21 cellular contexts compared by ENCODE assay signal in genomic region chr22:44660051-44660830, GRCh38. TPM values are rescaled to one million over a fixed set of nuclear protein-coding genes. Genes with fewer than 3 reads are reported as not detected.
DNase-seq lines count a peak whose midpoint lies in the region; ATAC-seq, FAIRE-seq and TF ChIP-seq lines count a peak whose summit lies in the region.
"Had no signal": no experiment of that assay in that cellular context is flagged by ENCODE, and none has a peak within 500 bp of the region (broad histone marks: within the 10 kb centered on the region; RNA-seq: fewer than 3 reads in every experiment).

No MANE protein-coding gene starts in this region.

- TF ChIP-seq RAD21 in H1 (IDR thresholded peaks at IDR 0.05 in 1 of 2, conservative IDR thresholded peaks at IDR 0.05 in 1 of 2; ENCODE audit: low read depth in 2 of 2, low read length in 2 of 2) = no peak

- no peak overlapping the region for H2BK120ac ChIP-seq in H1 (replicated peaks; ENCODE audit: low read depth, low read length)
- peak overlapping the region; percentile 17 for H2BK120ac ChIP-seq in neuronal stem cell (ENCODE audit: low read depth, low read length)

- H3F3A ChIP-seq in GM23338 (replicated peaks; ENCODE audit: low read depth) = 0 out of 2 replicates have a peak, but pooled peaks cover 4% of the 10 kb centered on the region

- no peaks in the 10 kb centered on the region for H3K9me2 ChIP-seq in GM23338 (ENCODE audit: insufficient read depth)

- H4K20me1 ChIP-seq in BLaER1 = no peaks in the 10 kb centered on the region
- no peaks in the 10 kb centered on the region for H4K20me1 ChIP-seq in GM23338 (replicated peaks; ENCODE audit: insufficient read depth)
- H4K20me1 ChIP-seq in H1 (replicated peaks in 1 of 2; ENCODE audit: control insufficient read depth in 1 of 2, insufficient read depth in 2 of 2, low read length in 2 of 2) = no peaks in the 10 kb centered on the region

- H3K9me3 Mint-ChIP-seq in GM23338 = peaks cover 4% of the 10 kb centered on the region; the same call in 2 of the 3 replicates
- H3K9me3 Mint-ChIP-seq in activated CD8-positive, alpha-beta T cell treated with anti-CD3 and anti-CD28 coated beads, Interleukin-2, amount 10 ng/mL, durations not matched to agents 7 days and 5 days (ENCODE audit: insufficient read depth) = no peaks in the 10 kb centered on the region
- H3K9me3 Mint-ChIP-seq: CD8-positive, alpha-beta memory T cell had no signal

- TF ChIP-seq EP300 in H1 (IDR thresholded peaks at IDR 0.05; ENCODE audit: borderline replicate concordance in 1 of 2, low read depth in 2 of 2, low read length in 2 of 2) = no peak

- no peak for TF ChIP-seq POLR2A in H1 (IDR thresholded peaks at IDR 0.05; ENCODE audit: control extremely low read depth in 1 of 2, low read depth in 2 of 2, low read length in 2 of 2)
- TF ChIP-seq POLR2A in thyroid gland (IDR thresholded peaks at IDR 0.05) = no peak

- intact Hi-C loops in thyroid gland (cut with DNase I) = no loop called here

- no peak for ATAC-seq in GM23338
- ATAC-seq in omental fat pad (ENCODE audit: low FRiP score) = no peak
- no peak for ATAC-seq in activated CD8-positive, alpha-beta T cell treated with anti-CD3 and anti-CD28 coated beads, Interleukin-2, amount 10 ng/mL, durations not matched to agents 7 days and 5 days

- H2BK15ac ChIP-seq in H1 (ENCODE audit: low read length) = peak overlapping the region; percentile 36; the same call in 1 of the 2 replicates
- H2BK15ac ChIP-seq in neuronal stem cell (ENCODE audit: low read length) = peak overlapping the region; percentile 98

- no peaks in the 10 kb centered on the region for H3K36me3 Mint-ChIP-seq in GM23338 (ENCODE audit: low read depth)
- no peaks in the 10 kb centered on the region for H3K36me3 Mint-ChIP-seq in activated CD8-positive, alpha-beta T cell treated with anti-CD3 and anti-CD28 coated beads, Interleukin-2, amount 10 ng/mL, durations not matched to agents 7 days and 5 days (ENCODE audit: low read depth)
- H3K36me3 Mint-ChIP-seq: CD8-positive, alpha-beta memory T cell had no signal

- H2BK5ac ChIP-seq in H1 (ENCODE audit: low read depth, low read length) (no peak overlapping the region), neuronal stem cell (ENCODE audit: low read length) (peak overlapping the region; percentile 66)

- 0 out of 2 replicates have a peak overlapping the region, but pooled peaks have one; percentile 4 for H4K8ac ChIP-seq in H1 (ENCODE audit: extremely low read depth, insufficient read depth, low read length)
- no peak overlapping the region for H4K8ac ChIP-seq in neuronal stem cell (ENCODE audit: low read depth, low read length)

- H2BK12ac ChIP-seq in H1 (ENCODE audit: low read depth, low read length) (no peak overlapping the region; the same call in 1 of the 2 replicates), neuronal stem cell (ENCODE audit: low read length) (peak overlapping the region; percentile 12)

- H3K23ac ChIP-seq in H1 (ENCODE audit: insufficient read length) (no peak overlapping the region), neuronal stem cell (ENCODE audit: low read depth, low read length, poor library complexity) (no peak overlapping the region)

- H3K14ac ChIP-seq in H1 (ENCODE audit: insufficient read length) = no peak overlapping the region
- H3K14ac ChIP-seq in neuronal stem cell (ENCODE audit: low read length) = peak overlapping the region; percentile 56

- H3K4me3 ChIP-seq in BLaER1 (no peak overlapping the region), GM23338 (peak overlapping the region; percentile 33; the same call in 1 of the 2 replicates), H1 (ENCODE audit: extremely low read depth in 1 of 4, insufficient read depth in 2 of 4, low read depth in 3 of 4, low read length in 4 of 4) (peak overlapping the region in 1 of 4 experiments; percentile 44; a peak in 1 of 8 replicates), neuronal stem cell (ENCODE audit: low read length in 2 of 2) (no peak overlapping the region), thyroid gland (replicated peaks in 1 of 3) (no peak overlapping the region)

- DNase-seq in GM23338 (ENCODE audit: low spot score) (no peak), H1 (ENCODE audit: low read depth in 1 of 2, low spot score in 2 of 2) (no peak), neuronal stem cell (ENCODE audit: low spot score) (no peak), omental fat pad (ENCODE audit: low spot score) (no peak), T1000 (lab: John Stamatoyannopoulos, UW) (no peak), thyroid gland (no peak)
- DNase-seq in activated CD8-positive, alpha-beta T cell treated with anti-CD3 and anti-CD28 coated beads, Interleukin-2, amount 10 ng/mL, durations not matched to agents 7 days and 5 days = no peak
- DNase-seq: CD8-positive, alpha-beta memory T cell; DMS79; KG1; NCI-H1048; NCI-H146; NCI-H2029 treated with DMSO at 0.1 percent for 48 hours; NCI-H2171 treated with DMSO at 0.1 percent for 48 hours; NCI-H446; NCI-H526 treated with DMSO at 0.1 percent for 48 hours; SHP77 had no signal

- H3K9ac ChIP-seq in BLaER1 = no peak overlapping the region
- no peak overlapping the region for H3K9ac ChIP-seq in H1 (replicated peaks in 1 of 4; ENCODE audit: extremely low read depth in 1 of 4, low read depth in 3 of 4, low read length in 3 of 4)
- no peak overlapping the region for H3K9ac ChIP-seq in neuronal stem cell (ENCODE audit: low read depth, low read length, poor library complexity)

- no peak overlapping the region for H3K27ac Mint-ChIP-seq in GM23338
- H3K27ac Mint-ChIP-seq in activated CD8-positive, alpha-beta T cell treated with anti-CD3 and anti-CD28 coated beads, Interleukin-2, amount 10 ng/mL, durations not matched to agents 7 days and 5 days = no peak overlapping the region

- peak overlapping the region; percentile 43; the same call in 1 of the 3 replicates for H3K4me3 Mint-ChIP-seq in GM23338
- no peak overlapping the region for H3K4me3 Mint-ChIP-seq in activated CD8-positive, alpha-beta T cell treated with anti-CD3 and anti-CD28 coated beads, Interleukin-2, amount 10 ng/mL, durations not matched to agents 7 days and 5 days
- H3K4me3 Mint-ChIP-seq: CD8-positive, alpha-beta memory T cell had no signal

- FAIRE-seq in H1 (lab: Jason Lieb, UNC) = no peak
- FAIRE-seq: D721Med, RCC 7860 had no signal

- H3K18ac ChIP-seq in H1 (ENCODE audit: extremely low read depth, low read length) (no peak overlapping the region), neuronal stem cell (ENCODE audit: low read length) (peak overlapping the region; percentile 12)

- H2BK20ac ChIP-seq in H1 (ENCODE audit: low read length) = no peak overlapping the region

- 92% methylated on average over 20 of the region's 23 CpGs; no CpG with 5 or more reads in 1 of the 2 experiments for WGBS in H1 (ENCODE audit: extremely low coverage in 1 of 2, insufficient coverage in 1 of 2, insufficient read length in 1 of 2, insufficient replicate concordance in 2 of 2, low coverage in 1 of 2, low lambda C conversion rate in 2 of 2, missing lambda C conversion rate in 1 of 2), 2 experiments
- no CpG with 5 or more reads among the region's 23 CpGs for WGBS in neuronal stem cell (ENCODE audit: extremely low coverage in 2 of 2, insufficient read length in 2 of 2, insufficient replicate concordance in 1 of 2), 2 donors
- WGBS in thyroid gland, 2 donors = 90 to 91% methylated on average over 18 to 23 of the region's 23 CpGs

- H3K4me2 ChIP-seq in BLaER1 (0 out of 2 replicates have a peak overlapping the region, but pooled peaks have one; percentile 85), GM23338 (peak overlapping the region; percentile 58; the same call in 1 of the 2 replicates), H1 (ENCODE audit: insufficient read depth in 1 of 2, low read depth in 2 of 2, low read length in 2 of 2) (peak overlapping the region; percentile 61 to 62; a peak in 3 of 4 replicates), neuronal stem cell (ENCODE audit: insufficient read depth, low read length, poor library complexity, severe bottlenecking) (peak overlapping the region; percentile 21)

- no peak overlapping the region for H4K5ac ChIP-seq in H1 (ENCODE audit: insufficient read length, low read depth, low read length)

- no peaks in the 10 kb centered on the region for H3K36me3 ChIP-seq in BLaER1
- H3K36me3 ChIP-seq in GM23338 (ENCODE audit: insufficient read depth) = no peaks in the 10 kb centered on the region
- H3K36me3 ChIP-seq in H1 (ENCODE audit: control insufficient read depth in 2 of 4, insufficient read depth in 4 of 4, low read length in 3 of 4) = no peaks in the 10 kb centered on the region
- H3K36me3 ChIP-seq in neuronal stem cell (replicated peaks in 1 of 2; ENCODE audit: control insufficient read depth in 2 of 2, insufficient read depth in 2 of 2, low read length in 2 of 2) = no peaks in the 10 kb centered on the region
- H3K36me3 ChIP-seq in thyroid gland = no peaks in the 10 kb centered on the region

- H3K27ac ChIP-seq in BLaER1 = no peak overlapping the region
- no peak overlapping the region for H3K27ac ChIP-seq in GM23338 (ENCODE audit: low read depth)
- H3K27ac ChIP-seq in H1 (ENCODE audit: low read depth, low read length) = no peak overlapping the region
- no peak overlapping the region for H3K27ac ChIP-seq in neuronal stem cell (replicated peaks; ENCODE audit: low read length)
- H3K27ac ChIP-seq in thyroid gland = no peak overlapping the region

- H3K4ac ChIP-seq in H1 (replicated peaks; ENCODE audit: insufficient read length, low read depth, low read length) (no peak overlapping the region), neuronal stem cell (ENCODE audit: low read length) (no peak overlapping the region)

- peak overlapping the region; percentile 98 for H2AFZ ChIP-seq in GM23338
- peak overlapping the region; percentile 48; the same call in 1 of the 2 replicates for H2AFZ ChIP-seq in H1 (ENCODE audit: low read length)
- no peak overlapping the region for H2AFZ ChIP-seq in neuronal stem cell (ENCODE audit: low read length)

- peaks cover 16% of the 10 kb centered on the region for H3K4me1 Mint-ChIP-seq in GM23338
- H3K4me1 Mint-ChIP-seq in activated CD8-positive, alpha-beta T cell treated with anti-CD3 and anti-CD28 coated beads, Interleukin-2, amount 10 ng/mL, durations not matched to agents 7 days and 5 days (ENCODE audit: low read depth) = peaks cover 60% of the 10 kb centered on the region

- H4K91ac ChIP-seq in H1 (replicated peaks; ENCODE audit: insufficient read length, low read length) (no peak overlapping the region), neuronal stem cell (ENCODE audit: low read depth, low read length, poor library complexity) (peak overlapping the region; percentile 31)

- POLR2A ChIA-PET in H1 (lab: Charles Lee; ENCODE audit: partially characterized antibody) = interaction anchor here (1.0 kb wide), 1 partner anchor 33 kb away, joined by 3 read pairs; no protein-coding TSS in a partner anchor
- POLR2A ChIA-PET in activated CD8-positive, alpha-beta T cell treated with anti-CD3 and anti-CD28 coated beads, Interleukin-2, amount 10 ng/mL, durations not matched to agents 7 days and 5 days (lab: Charles Lee) = no interaction called here

- H3K79me2 ChIP-seq in GM23338 (replicated peaks; ENCODE audit: insufficient read depth) = no peaks in the 10 kb centered on the region
- H3K79me2 ChIP-seq in H1 (ENCODE audit: control insufficient read depth in 1 of 2, insufficient read depth in 2 of 2, low read length in 2 of 2) = no peaks in the 10 kb centered on the region

- H3K27me3 Mint-ChIP-seq in GM23338 (ENCODE audit: insufficient read depth, low read depth, poor library complexity) = peaks cover 10% of the 10 kb centered on the region
- H3K27me3 Mint-ChIP-seq in activated CD8-positive, alpha-beta T cell treated with anti-CD3 and anti-CD28 coated beads, Interleukin-2, amount 10 ng/mL, durations not matched to agents 7 days and 5 days (ENCODE audit: low read depth) = no peaks in the 10 kb centered on the region
- H3K27me3 Mint-ChIP-seq: CD8-positive, alpha-beta memory T cell had no signal

- H2AK5ac ChIP-seq in H1 (ENCODE audit: low read depth, low read length) = no peak overlapping the region
- peak overlapping the region; percentile 48 for H2AK5ac ChIP-seq in neuronal stem cell (ENCODE audit: low read depth, low read length)

- TF ChIP-seq CTCF in GM23338 (conservative IDR thresholded peaks at IDR 0.05; ENCODE audit: low read depth in 2 of 2) (no peak), H1 (IDR thresholded peaks at IDR 0.05; ENCODE audit: control extremely low read depth in 1 of 3, insufficient read depth in 1 of 3, low read depth in 1 of 3, low read length in 3 of 3) (no peak), omental fat pad (IDR thresholded peaks at IDR 0.05) (no peak), thyroid gland (IDR thresholded peaks at IDR 0.05) (no peak)

- peaks cover 1% of the 10 kb centered on the region; the same call in 1 of the 2 replicates for H3K23me2 ChIP-seq in H1 (ENCODE audit: low read depth, low read length)

- no peak overlapping the region for H3K56ac ChIP-seq in H1 (replicated peaks; ENCODE audit: insufficient read length, low read depth, low read length)

- H3K9me3 ChIP-seq in BLaER1 (no peaks in the 10 kb centered on the region), H1 (ENCODE audit: insufficient read depth in 2 of 2, low read depth in 1 of 2, low read length in 1 of 2) (peaks cover 0 to 2% of the 10 kb centered on the region in 2 experiments; a peak in 1 of 4 replicates), neuronal stem cell (replicated peaks in 1 of 2; ENCODE audit: control insufficient read depth in 2 of 2, insufficient read depth in 1 of 2, low read depth in 1 of 2, low read length in 2 of 2) (peaks cover 0 to 3% of the 10 kb centered on the region in 2 donors), thyroid gland (no peaks in the 10 kb centered on the region)

- CTCF ChIA-PET in H1 (lab: Charles Lee; ENCODE audit: partially characterized antibody) = interaction anchor here (0.6 to 2.0 kb wide), 5 partner anchors 10 to 208 kb away, joined by 3 to 7 read pairs (median 3); no protein-coding TSS in a partner anchor
- CTCF ChIA-PET in activated CD8-positive, alpha-beta T cell treated with anti-CD3 and anti-CD28 coated beads, Interleukin-2, amount 10 ng/mL, durations not matched to agents 7 days and 5 days (lab: Charles Lee) = interaction anchor here (1.4 kb wide), 1 partner anchor 24 kb away, joined by 4 read pairs; no protein-coding TSS in a partner anchor

- H3K4me1 ChIP-seq in BLaER1 = peaks cover 77% of the 10 kb centered on the region
- H3K4me1 ChIP-seq in GM23338 (ENCODE audit: insufficient read depth) = no peaks in the 10 kb centered on the region; the same call in 1 of the 2 replicates
- H3K4me1 ChIP-seq in H1 (replicated peaks in 1 of 4; ENCODE audit: control insufficient read depth in 3 of 4, insufficient read depth in 4 of 4, low read length in 3 of 4) = peaks cover 4 to 16% (median 11%) of the 10 kb centered on the region in 4 experiments
- peaks cover 10 to 27% of the 10 kb centered on the region in 2 donors for H3K4me1 ChIP-seq in neuronal stem cell (ENCODE audit: control insufficient read depth in 2 of 2, insufficient read depth in 1 of 2, low read depth in 1 of 2, low read length in 2 of 2)
- H3K4me1 ChIP-seq in thyroid gland = peaks cover 13 to 31% of the 10 kb centered on the region in 2 donors

- H3K79me1 ChIP-seq in H1 (ENCODE audit: low read depth, low read length) (no peaks in the 10 kb centered on the region), neuronal stem cell (ENCODE audit: low read depth, low read length) (peaks cover 2% of the 10 kb centered on the region)

- H3K27me3 ChIP-seq in BLaER1 (no peaks in the 10 kb centered on the region), GM23338 (ENCODE audit: insufficient read depth) (no peaks in the 10 kb centered on the region), H1 (replicated peaks in 1 of 4; ENCODE audit: control insufficient read depth in 3 of 4, extremely low read depth in 1 of 4, insufficient read depth in 3 of 4, low read length in 3 of 4) (no peaks in the 10 kb centered on the region; a peak in 2 of 7 replicates), neuronal stem cell (ENCODE audit: control insufficient read depth in 3 of 3, insufficient read depth in 3 of 3, low read depth in 1 of 3, low read length in 3 of 3) (no peaks in the 10 kb centered on the region), thyroid gland (no peaks in the 10 kb centered on the region)

RNA-seq across cellular contexts. Expression of gene PRR5, which starts 41.8 kb away (rescaled TPM):
- total RNA-seq in GM23338 (2014; rRNA removed; shearing (Covaris generic)) = 31.4 and 37.7 TPM in 2 replicates
- polyA plus RNA-seq in GM23338 (2016; fragmentation: Nextera tagmentation; extraction: Ambion mirVana) = 15.3 and 17.4 TPM in 2 replicates
- 15.7 and 16.5 TPM in 2 replicates for total RNA-seq in H1 (2021; fragmentation: NEBNext Ultra II Directional; extraction: Animal tissue kit (Norgen Biotek cat#: 25700))
- polyA plus RNA-seq in H1 (2011; rRNA removed) = 25.7 and 36.1 TPM in 2 replicates
- polyA plus RNA-seq in H1 (2011; cell fraction: cytosol; rRNA removed) = 21.7 TPM
- polyA plus RNA-seq in H1 (2011; cell fraction: nucleus; rRNA removed) = 26.9 TPM
- 13.6 to 16.9 TPM (median 16.1 TPM) in 4 replicates for polyA plus RNA-seq in H1 (2012, experiment 1 of 2)
- 15.9 TPM for polyA plus RNA-seq in H1 (2012, experiment 2 of 2)
- polyA plus RNA-seq in H1 (2013, experiment 1 of 2) = 8.9 TPM
- 9.8 TPM for polyA plus RNA-seq in H1 (2013, experiment 2 of 2)
- polyA minus RNA-seq in H1 (2011; rRNA and poly(A)+ RNA removed) = 13.3 and 16.3 TPM in 2 replicates
- polyA minus RNA-seq in H1 (2011; cell fraction: cytosol; rRNA and poly(A)+ RNA removed) = 15.0 TPM
- polyA minus RNA-seq in H1 (2011; cell fraction: nucleus; rRNA and poly(A)+ RNA removed) = 17.1 TPM
- 14.6 TPM for polyA plus RNA-seq in neuronal stem cell (2013, experiment 1 of 2)
- 14.4 TPM for polyA plus RNA-seq in neuronal stem cell (2013, experiment 2 of 2)
- total RNA-seq in omental fat pad = 10 to 100 TPM; 22.2 to 51.5 (median 31.6) TPM
- total RNA-seq in activated CD8-positive, alpha-beta T cell treated with anti-CD3 and anti-CD28 coated beads, Interleukin-2, amount 10 ng/mL, durations not matched to agents 7 days and 5 days = 10 to 100 TPM; 29.4 to 31.5 TPM
- total RNA-seq in thyroid gland = 10 to 100 TPM; 17.3 to 31.8 (median 26.9) TPM
- total RNA-seq: M059J had no signal

Comparison
In these comparisons a context has a peak if more than half of its experiments do, and no peak if none do; other contexts are left out.
1. H3K4me2 ChIP-seq: peak in every context shown above with its lines; median percentile 85 in BLaER1; 62 in H1; 58 in GM23338; 21 in neuronal stem cell.